ENCODE assay signal across 25 cellular contexts in genomic region chr4:3287271-3287971, GRCh38. TPM values are rescaled to one million over a fixed set of nuclear protein-coding genes. Genes with fewer than 3 reads are reported as not detected.
DNase-seq lines count a peak whose midpoint lies in the region; ATAC-seq and TF ChIP-seq lines count a peak whose summit lies in the region.
"Had no signal": no experiment of that assay in that cellular context is flagged by ENCODE, and none has a peak within 500 bp of the region (broad histone marks: within the 10 kb centered on the region; RNA-seq: fewer than 3 reads in every experiment).

No MANE protein-coding gene starts in this region.

- no peaks in the 10 kb centered on the region for H3K36me3 ChIP-seq in right lobe of liver
- H3K36me3 ChIP-seq in testis (ENCODE audit: low read depth, missing control alignments): no peaks in the 10 kb centered on the region
- H3K36me3 ChIP-seq: HAP-1, MG63, upper lobe of right lung had no signal

- H3K4me3 ChIP-seq in right cardiac atrium (ENCODE audit: low read length) (no peak overlapping the region), right lobe of liver (no peak overlapping the region), testis (no peak overlapping the region)
- H3K4me3 ChIP-seq: HAP-1, MG63, upper lobe of right lung had no signal

- TF ChIP-seq CTCF in right lobe of liver (IDR thresholded peaks at IDR 0.05) (no peak), testis (IDR thresholded peaks at IDR 0.05) (no peak)

- no peak for ATAC-seq in Right ventricle myocardium superior (ENCODE audit: poor library complexity)
- ATAC-seq in right cardiac atrium: no peak
- no peak for ATAC-seq in right lobe of liver
- ATAC-seq in GM21526 (IDR thresholded peaks at IDR 0.05; ENCODE audit: low FRiP score, unreplicated experiment): no peak
- ATAC-seq in GM18909 (IDR thresholded peaks at IDR 0.05; ENCODE audit: poor library complexity, unreplicated experiment): no peak
- ATAC-seq: activated CD4-positive, alpha-beta T cell treated with anti-CD3 and anti-CD28 coated beads for 36 hours; upper lobe of right lung had no signal

- peak; percentile 21 for DNase-seq in Right ventricle myocardium superior
- no peak for DNase-seq in right cardiac atrium
- DNase-seq in cerebellar cortex (ENCODE audit: low spot score): peak; percentile 79
- DNase-seq in right lobe of liver: peak in 2 of 3 donors; percentile 18 to 32
- DNase-seq in testis: peak; percentile 9
- no peak for DNase-seq in NCI-H2227 (lab: John Stamatoyannopoulos, UW; ENCODE audit: unreplicated experiment)
- DNase-seq: activated CD4-positive, alpha-beta T cell treated with anti-CD3 and anti-CD28 coated beads for 36 hours; activated naive CD4-positive, alpha-beta T cell treated with anti-CD3 and anti-CD28 coated beads, Interleukin-2, amount 50 U/mL, for 16 hours; dermis blood vessel endothelial cell; DMS79; GF-D8; KBM-7; mesendoderm; MG63; NCI-H1417 treated with DMSO at 0.1 percent for 48 hours; NCI-H2107; occipital lobe; OCI-M1; small intestine; stimulated activated CD4-positive, alpha-beta T cell treated with anti-CD3 and anti-CD28 coated beads, Interleukin-1b, Interleukin-23, amount 100 ng/mL, for 48 hours had no signal

- TF ChIP-seq POLR2A in right lobe of liver (IDR thresholded peaks at IDR 0.05) (no peak), testis (IDR thresholded peaks at IDR 0.05) (no peak)

- intact Hi-C loops in Right ventricle myocardium superior (cut with DNase I): no loop called here
- intact Hi-C loops in right cardiac atrium (cut with DNase I): no loop called here
- intact Hi-C loops in right lobe of liver (cut with DNase I): no loop called here
- intact Hi-C loops in testis (cut with DNase I; ENCODE audit: low total_unique reads): no loop called here

- H3K9me3 ChIP-seq in right cardiac atrium (ENCODE audit: control insufficient read depth, low read length): no peaks in the 10 kb centered on the region
- no peaks in the 10 kb centered on the region for H3K9me3 ChIP-seq in right lobe of liver
- no peaks in the 10 kb centered on the region for H3K9me3 ChIP-seq in testis
- H3K9me3 ChIP-seq: HAP-1, MG63, upper lobe of right lung had no signal

- WGBS in right cardiac atrium: 47% methylated on average over 14 of the region's 14 CpGs
- 48% methylated on average over 11 of the region's 14 CpGs for WGBS in right lobe of liver (ENCODE audit: insufficient coverage, low coverage, low lambda C conversion rate, missing lambda C conversion rate)
- WGBS in testis, 2 donors: 49 to 54% methylated on average over 14 of the region's 14 CpGs

- H3K4me1 ChIP-seq in right cardiac atrium (ENCODE audit: control insufficient read depth, insufficient read depth, low read length) (no peaks in the 10 kb centered on the region), right lobe of liver (peaks cover 0 to 6% (median 3%) of the 10 kb centered on the region in 4 donors), testis (peaks cover 6% of the 10 kb centered on the region)

- H3K27me3 ChIP-seq in right cardiac atrium (ENCODE audit: control insufficient read depth, insufficient read depth) (no peaks in the 10 kb centered on the region), right lobe of liver (no peaks in the 10 kb centered on the region), testis (no peaks in the 10 kb centered on the region)
- H3K27me3 ChIP-seq: MG63, upper lobe of right lung had no signal

- H3K27ac ChIP-seq in right cardiac atrium (ENCODE audit: low read length) (no peak overlapping the region), right lobe of liver (no peak overlapping the region), testis (no peak overlapping the region)
- H3K27ac ChIP-seq: C4-2B, upper lobe of right lung had no signal

RNA-seq across cellular contexts. Expression of gene RGS12, which starts 5.4 kb away (rescaled TPM):
- total RNA-seq in Right ventricle myocardium superior (15.8 TPM), right cardiac atrium (10 to 100 TPM; 11.6 to 18.2 (median 14.6) TPM), right lobe of liver (10 to 100 TPM; 15.0 to 29.6 (median 22.1) TPM), testis (10 to 100 TPM; 39.0 to 68.2 TPM)
- polyA plus RNA-seq in right cardiac atrium (20.8 TPM), testis (ENCODE audit: insufficient read depth, low read depth, low replicate concordance) (25.0 TPM)

RNA-seq across cellular contexts. Expression of gene MSANTD1, which starts 38.5 kb away (rescaled TPM):
- total RNA-seq in Right ventricle myocardium superior: 0.54 TPM
- under 1 TPM; 0.23 to 0.40 (median 0.34) TPM for total RNA-seq in right cardiac atrium
- polyA plus RNA-seq in right cardiac atrium: 0.20 TPM
- total RNA-seq in right lobe of liver: under 1 TPM in 5 of 6 experiments, not detected in 1; 0.46 to 0.84 (median 0.64) TPM
- 10 to 100 TPM; 10.1 to 10.3 TPM for total RNA-seq in testis
- 3.6 TPM for polyA plus RNA-seq in testis (ENCODE audit: insufficient read depth, low read depth, low replicate concordance)

Comparison
In these comparisons a context has a peak if more than half of its experiments do, and no peak if none do; other contexts are left out.
1. DNase-seq: peak in Right ventricle myocardium superior (single experiment), cerebellar cortex (single experiment), right lobe of liver (2 of 3) and testis (single experiment); none in right cardiac atrium (0 of 3) and NCI-H2227 (single experiment).